Comparison of ENCODE assay signal across 8 cellular contexts in the genomic region with DNA sequence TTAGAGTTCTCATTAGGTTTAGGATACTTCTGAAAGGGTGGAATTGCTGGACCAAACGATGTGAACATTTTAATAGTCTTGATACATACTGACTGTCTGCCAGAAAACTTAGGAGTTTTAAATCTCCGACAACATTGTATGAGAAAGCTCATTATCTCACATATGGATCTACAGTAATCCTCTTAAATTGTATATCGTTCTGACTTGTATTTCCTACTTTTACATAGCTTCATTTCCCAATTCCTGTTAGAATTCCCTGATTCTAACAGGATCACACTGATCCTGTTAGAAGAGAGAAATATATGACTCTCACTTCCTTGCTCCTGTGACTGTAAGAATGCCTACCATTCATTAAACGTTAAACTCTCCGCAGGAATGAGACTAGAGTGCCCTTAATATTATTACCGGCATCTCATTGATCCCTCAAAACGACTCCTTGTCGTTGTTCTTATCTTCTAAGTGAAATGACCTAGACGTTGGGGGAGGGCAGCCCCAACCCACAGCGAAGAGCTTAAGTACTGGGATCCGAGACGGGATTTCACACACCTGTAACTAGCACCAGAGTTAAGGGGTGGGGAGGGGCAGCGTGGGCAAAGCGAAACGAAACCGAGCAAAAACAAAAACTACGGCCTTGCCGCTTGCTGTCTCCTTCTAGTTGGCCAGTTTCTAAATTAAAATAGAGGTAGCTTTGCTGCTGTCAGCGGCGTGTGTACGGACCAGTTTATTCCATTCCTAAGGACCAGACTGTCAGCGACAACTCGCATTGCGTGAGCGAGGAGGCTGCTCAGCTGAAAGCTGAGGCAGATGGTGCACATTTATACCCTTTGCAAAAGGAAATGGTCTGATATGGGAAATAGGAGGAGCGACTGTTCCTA. TPM values are rescaled to one million over a fixed set of nuclear protein-coding genes. Genes with fewer than 3 reads are reported as not detected.
DNase-seq lines count a peak whose midpoint lies in the region; ATAC-seq, FAIRE-seq and TF ChIP-seq lines count a peak whose summit lies in the region.

No MANE protein-coding gene starts in this region.

- peak overlapping the region; percentile 99 for H3K27ac Mint-ChIP-seq in activated CD8-positive, alpha-beta T cell treated with anti-CD3 and anti-CD28 coated beads, Interleukin-2, amount 10 ng/mL, durations not matched to agents 7 days and 5 days

- no peaks in the 10 kb centered on the region for H3K9me3 Mint-ChIP-seq in activated CD8-positive, alpha-beta T cell treated with anti-CD3 and anti-CD28 coated beads, Interleukin-2, amount 10 ng/mL, durations not matched to agents 7 days and 5 days (ENCODE audit: insufficient read depth)

- peak; percentile 32 for ATAC-seq in GM21526 (IDR thresholded peaks at IDR 0.05; ENCODE audit: low FRiP score, unreplicated experiment)
- peak; percentile 37 for ATAC-seq in activated CD8-positive, alpha-beta T cell treated with anti-CD3 and anti-CD28 coated beads, Interleukin-2, amount 10 ng/mL, durations not matched to agents 7 days and 5 days
- peak; percentile 68 for ATAC-seq in omental fat pad (ENCODE audit: low FRiP score)

- DNase-seq in NCI-H2227 treated with DMSO at 0.1 percent for 48 hours (lab: John Stamatoyannopoulos, UW) (peak; percentile 84), NCI-H2227 (lab: John Stamatoyannopoulos, UW; ENCODE audit: unreplicated experiment) (no peak), HPDE6-E6E7 (ENCODE audit: extremely low spot score) (peak; percentile 49), frontal cortex (ENCODE audit: low spot score in 2 of 2) (peak; percentile 1 to 4), omental fat pad (ENCODE audit: low spot score) (peak; percentile 23), epidermal melanocyte (ENCODE audit: insufficient read length, low spot score) (no peak)
- no peak for DNase-seq in activated CD8-positive, alpha-beta T cell treated with anti-CD3 and anti-CD28 coated beads, Interleukin-2, amount 10 ng/mL, durations not matched to agents 7 days and 5 days

- no peak for FAIRE-seq in frontal cortex (lab: Jason Lieb, UNC)

- no peak for TF ChIP-seq CTCF in omental fat pad (IDR thresholded peaks at IDR 0.05)

- POLR2A ChIA-PET in activated CD8-positive, alpha-beta T cell treated with anti-CD3 and anti-CD28 coated beads, Interleukin-2, amount 10 ng/mL, durations not matched to agents 7 days and 5 days (lab: Charles Lee): interaction anchor here (0.6 to 2.4 kb wide), 9 partner anchors 11 to 112 kb away, joined by 3 to 11 read pairs (median 4); no protein-coding TSS in a partner anchor

- peak overlapping the region; percentile 91 for H3K4me3 Mint-ChIP-seq in activated CD8-positive, alpha-beta T cell treated with anti-CD3 and anti-CD28 coated beads, Interleukin-2, amount 10 ng/mL, durations not matched to agents 7 days and 5 days

- peaks cover 28% of the 10 kb centered on the region for H3K4me1 Mint-ChIP-seq in activated CD8-positive, alpha-beta T cell treated with anti-CD3 and anti-CD28 coated beads, Interleukin-2, amount 10 ng/mL, durations not matched to agents 7 days and 5 days (ENCODE audit: low read depth)

- CTCF ChIA-PET in activated CD8-positive, alpha-beta T cell treated with anti-CD3 and anti-CD28 coated beads, Interleukin-2, amount 10 ng/mL, durations not matched to agents 7 days and 5 days (lab: Charles Lee): interaction anchor here (0.9 to 2.7 kb wide), 5 partner anchors 8 to 82 kb away, joined by 3 to 12 read pairs (median 3); no protein-coding TSS in a partner anchor

- H3K36me3 Mint-ChIP-seq in activated CD8-positive, alpha-beta T cell treated with anti-CD3 and anti-CD28 coated beads, Interleukin-2, amount 10 ng/mL, durations not matched to agents 7 days and 5 days (ENCODE audit: low read depth): peaks cover 17% of the 10 kb centered on the region

- H3K27me3 Mint-ChIP-seq in activated CD8-positive, alpha-beta T cell treated with anti-CD3 and anti-CD28 coated beads, Interleukin-2, amount 10 ng/mL, durations not matched to agents 7 days and 5 days (ENCODE audit: low read depth): peaks cover 7% of the 10 kb centered on the region

RNA-seq across cellular contexts. Expression of gene TMEM106B, which starts 0.7 kb away (rescaled TPM):
- 10 to 100 TPM; 43.7 to 48.9 TPM for total RNA-seq in activated CD8-positive, alpha-beta T cell treated with anti-CD3 and anti-CD28 coated beads, Interleukin-2, amount 10 ng/mL, durations not matched to agents 7 days and 5 days
- total RNA-seq in frontal cortex: 46.5 TPM
- 10 to 100 TPM; 40.4 to 65.9 (median 45.6) TPM for total RNA-seq in omental fat pad

Comparison
In these comparisons a context has a peak if more than half of its experiments do, and no peak if none do; other contexts are left out.
1. DNase-seq: peak in NCI-H2227 treated with DMSO at 0.1 percent for 48 hours (single experiment), HPDE6-E6E7 (single experiment), frontal cortex (2 of 2) and omental fat pad (single experiment); none in NCI-H2227 (single experiment), activated CD8-positive, alpha-beta T cell treated with anti-CD3 and anti-CD28 coated beads, Interleukin-2, amount 10 ng/mL, durations not matched to agents 7 days and 5 days (single experiment) and epidermal melanocyte (single experiment).
2. Peak in every context shown above with its lines, with median percentiles within 50 percentile points of each other: ATAC-seq.